1 cellular context compared by ENCODE assay signal in the genomic region with DNA sequence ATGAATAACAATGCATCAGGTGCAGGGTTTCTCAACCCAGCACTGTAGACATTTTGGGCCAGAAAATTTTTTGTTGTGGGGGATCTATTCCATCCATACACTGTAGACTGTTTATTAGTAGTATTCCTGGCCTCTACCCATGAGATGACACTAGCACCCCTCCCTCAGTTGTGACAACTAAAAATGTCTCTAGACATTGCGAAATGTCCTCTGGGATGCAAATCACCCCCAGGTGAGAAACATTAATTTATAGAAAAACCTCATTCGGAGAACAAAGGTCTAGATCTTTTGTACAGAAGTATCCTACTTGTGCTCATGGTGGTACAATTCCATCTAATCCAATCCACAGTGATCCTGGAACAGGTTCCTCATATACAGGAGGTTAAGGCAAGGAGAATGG.
TF ChIP-seq lines count a peak whose summit lies in the region.

No MANE protein-coding gene starts in this region.

TF ChIP-seq in IMR-90, 13 proteins besides CTCF, POLR2A, EP300 and RAD21:
- TF ChIP-seq CHD1 (IDR thresholded peaks at IDR 0.05; ENCODE audit: low read depth, low read length): no peak
- TF ChIP-seq CEBPB (IDR thresholded peaks at IDR 0.05; ENCODE audit: low read depth, low read length): peak; percentile 64
- no peak for TF ChIP-seq NFE2L2 (IDR thresholded peaks at IDR 0.05; ENCODE audit: low read depth, low read length)
